In the genomic region with DNA sequence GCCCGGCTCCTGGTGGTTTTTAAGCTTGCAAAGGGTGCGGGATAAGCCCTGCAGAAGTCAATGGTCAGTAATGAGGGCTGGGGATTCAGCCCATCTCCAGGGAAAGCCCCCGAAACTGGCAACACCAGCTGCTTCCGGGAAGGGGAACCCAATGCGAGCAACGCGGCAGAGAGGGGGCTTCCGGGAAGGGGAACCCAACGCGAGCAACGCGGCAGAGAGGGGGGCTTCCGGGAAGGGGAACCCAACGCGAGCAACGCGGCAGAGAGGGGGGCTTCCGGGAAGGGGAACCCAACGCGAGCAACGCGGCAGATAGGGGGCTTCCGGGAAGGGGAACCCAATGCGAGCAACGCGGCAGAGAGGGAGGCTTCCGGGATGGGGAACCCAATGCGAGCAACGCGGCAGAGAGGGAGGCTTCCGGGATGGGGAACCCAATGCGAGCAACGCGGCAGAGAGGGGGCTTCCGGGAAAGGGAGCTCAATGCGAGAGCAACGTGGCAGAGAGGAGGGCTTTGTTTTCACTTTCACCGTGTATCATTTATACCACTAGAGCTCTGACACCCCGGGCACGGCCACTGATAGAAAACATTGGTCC, we compare ENCODE assay signal across 7 cellular contexts.
A peak's percentile ranks its signal among the peaks of the same experiment; 100 is the strongest.
DNase-seq lines count a peak whose midpoint lies in the region; ATAC-seq and TF ChIP-seq lines count a peak whose summit lies in the region.
"Not testable (repeated sequence)": the region's sequence is repeated elsewhere in the genome, so short reads cannot be mapped to it uniquely, and the experiment has no call there.

No MANE protein-coding gene starts in this region.

- H3K27me3 ChIP-seq in GM06990 (replicated peaks; ENCODE audit: control insufficient read depth, insufficient read depth, low read length); effector memory CD4-positive, alpha-beta T cell (replicated peaks; ENCODE audit: control insufficient read depth, insufficient read depth, low read length, poor library complexity, severe bottlenecking): not testable (repeated sequence)

- peak overlapping the region; percentile 80 for H3K27ac ChIP-seq in effector memory CD4-positive, alpha-beta T cell (ENCODE audit: insufficient read depth, low read length, poor library complexity, severe bottlenecking)

- H3K4me1 ChIP-seq in effector memory CD4-positive, alpha-beta T cell (ENCODE audit: control insufficient read depth, insufficient read depth, low read length, poor library complexity, severe bottlenecking), result peaks cover 39% of the 10 kb centered on the region

- not testable (repeated sequence) for H3K36me3 Mint-ChIP-seq in IgD-negative memory B cell; T-cell; activated CD8-positive, alpha-beta T cell treated with anti-CD3 and anti-CD28 coated beads, Interleukin-2, amount 10 ng/mL, durations not matched to agents 7 days and 5 days (ENCODE audit: low read depth)

- TF ChIP-seq CTCF in GM06990 (IDR thresholded peaks at IDR 0.05; ENCODE audit: insufficient read depth, low read length, poor library complexity, severe bottlenecking), result not testable (repeated sequence)

- CTCF ChIA-PET in T-cell (lab: Charles Lee), result interaction anchor here (0.6 to 3.3 kb wide), 7 partner anchors 11 to 807 kb away, joined by 3 to 21 read pairs (median 4); a partner anchor contains a TSS
- CTCF ChIA-PET in activated CD8-positive, alpha-beta T cell treated with anti-CD3 and anti-CD28 coated beads, Interleukin-2, amount 10 ng/mL, durations not matched to agents 7 days and 5 days (lab: Charles Lee), result interaction anchor here (1.2 to 8.4 kb wide), 7 partner anchors 8 to 145 kb away, joined by 4 to 98 read pairs (median 12); a partner anchor contains a TSS

- POLR2A ChIA-PET in T-cell (lab: Charles Lee), result interaction anchor here (0.6 to 3.3 kb wide), 4 partner anchors 144 to 726 kb away, joined by 3 to 52 read pairs (median 6); a partner anchor contains a TSS
- POLR2A ChIA-PET in activated CD8-positive, alpha-beta T cell treated with anti-CD3 and anti-CD28 coated beads, Interleukin-2, amount 10 ng/mL, durations not matched to agents 7 days and 5 days (lab: Charles Lee), result interaction anchor here (0.6 to 8.7 kb wide), 5 partner anchors 9 to 352 kb away, joined by 3 to 143 read pairs (median 4); a partner anchor contains a TSS

- not testable (repeated sequence) for H3K9me3 Mint-ChIP-seq in IgD-negative memory B cell; T-cell; activated CD8-positive, alpha-beta T cell treated with anti-CD3 and anti-CD28 coated beads, Interleukin-2, amount 10 ng/mL, durations not matched to agents 7 days and 5 days (ENCODE audit: insufficient read depth)

- H3K4me3 ChIP-seq in GM06990 (replicated peaks; ENCODE audit: low read depth, low read length), result peak overlapping the region; percentile 29
- not testable (repeated sequence) for H3K4me3 ChIP-seq in effector memory CD4-positive, alpha-beta T cell (ENCODE audit: insufficient read depth, low read depth, low read length, poor library complexity, severe bottlenecking)

- H3K27ac Mint-ChIP-seq in IgD-negative memory B cell (peak overlapping the region; percentile 96 to 99 (median 97)), T-cell (peak overlapping the region; percentile 94 to 95)
- peak overlapping the region; percentile 95 for H3K27ac Mint-ChIP-seq in activated CD8-positive, alpha-beta T cell treated with anti-CD3 and anti-CD28 coated beads, Interleukin-2, amount 10 ng/mL, durations not matched to agents 7 days and 5 days

- peak overlapping the region; percentile 79 to 93 (median 86) for H3K4me3 Mint-ChIP-seq in IgD-negative memory B cell
- peak overlapping the region; percentile 34 to 81 (median 77) for H3K4me3 Mint-ChIP-seq in T-cell
- peak overlapping the region; percentile 64 for H3K4me3 Mint-ChIP-seq in activated CD8-positive, alpha-beta T cell treated with anti-CD3 and anti-CD28 coated beads, Interleukin-2, amount 10 ng/mL, durations not matched to agents 7 days and 5 days

- ATAC-seq in T-cell (replicated peaks in 1 of 4); activated CD8-positive, alpha-beta T cell treated with anti-CD3 and anti-CD28 coated beads, Interleukin-2, amount 10 ng/mL, durations not matched to agents 7 days and 5 days: not testable (repeated sequence)

- H3K4me1 Mint-ChIP-seq in IgD-negative memory B cell, result peaks cover 58 to 69% (median 61%) of the 10 kb centered on the region in 3 donors
- H3K4me1 Mint-ChIP-seq in T-cell, result peaks cover 57 to 67% (median 59%) of the 10 kb centered on the region in 3 donors
- H3K4me1 Mint-ChIP-seq in activated CD8-positive, alpha-beta T cell treated with anti-CD3 and anti-CD28 coated beads, Interleukin-2, amount 10 ng/mL, durations not matched to agents 7 days and 5 days (ENCODE audit: low read depth), result peaks cover 68% of the 10 kb centered on the region

- H3K27me3 Mint-ChIP-seq in IgD-negative memory B cell; T-cell; activated CD8-positive, alpha-beta T cell treated with anti-CD3 and anti-CD28 coated beads, Interleukin-2, amount 10 ng/mL, durations not matched to agents 7 days and 5 days (ENCODE audit: low read depth): not testable (repeated sequence)

- peak; percentile 77 for DNase-seq in GM06990 (ENCODE audit: extremely low read depth, insufficient read length)
- DNase-seq in T-cell, result peak in 32 of 34 experiments; percentile 38 to 81 (median 66)
- peak; percentile 73 for DNase-seq in activated CD8-positive, alpha-beta T cell treated with anti-CD3 and anti-CD28 coated beads, Interleukin-2, amount 10 ng/mL, durations not matched to agents 7 days and 5 days
- peak; percentile 69 for DNase-seq in activated gamma-delta T cell treated with Interleukin-2 at 50 U/mL for 16 hours
- peak; percentile 24 to 63 (median 43) for DNase-seq in effector memory CD4-positive, alpha-beta T cell
- peak; percentile 44 for DNase-seq in stimulated activated CD4-positive, alpha-beta T cell treated with anti-CD3 and anti-CD28 coated beads, Interleukin-4, amount 100 ng/mL, for 24 hours

- H3K9me3 ChIP-seq in effector memory CD4-positive, alpha-beta T cell (ENCODE audit: control insufficient read depth, low read length), result not testable (repeated sequence)

- H3K36me3 ChIP-seq in GM06990 (ENCODE audit: control insufficient read depth, insufficient read depth, low read length); effector memory CD4-positive, alpha-beta T cell (ENCODE audit: control insufficient read depth, insufficient read depth, low read length): not testable (repeated sequence)
